Comparison of ENCODE assay signal across 10 cellular contexts in the genomic region with DNA sequence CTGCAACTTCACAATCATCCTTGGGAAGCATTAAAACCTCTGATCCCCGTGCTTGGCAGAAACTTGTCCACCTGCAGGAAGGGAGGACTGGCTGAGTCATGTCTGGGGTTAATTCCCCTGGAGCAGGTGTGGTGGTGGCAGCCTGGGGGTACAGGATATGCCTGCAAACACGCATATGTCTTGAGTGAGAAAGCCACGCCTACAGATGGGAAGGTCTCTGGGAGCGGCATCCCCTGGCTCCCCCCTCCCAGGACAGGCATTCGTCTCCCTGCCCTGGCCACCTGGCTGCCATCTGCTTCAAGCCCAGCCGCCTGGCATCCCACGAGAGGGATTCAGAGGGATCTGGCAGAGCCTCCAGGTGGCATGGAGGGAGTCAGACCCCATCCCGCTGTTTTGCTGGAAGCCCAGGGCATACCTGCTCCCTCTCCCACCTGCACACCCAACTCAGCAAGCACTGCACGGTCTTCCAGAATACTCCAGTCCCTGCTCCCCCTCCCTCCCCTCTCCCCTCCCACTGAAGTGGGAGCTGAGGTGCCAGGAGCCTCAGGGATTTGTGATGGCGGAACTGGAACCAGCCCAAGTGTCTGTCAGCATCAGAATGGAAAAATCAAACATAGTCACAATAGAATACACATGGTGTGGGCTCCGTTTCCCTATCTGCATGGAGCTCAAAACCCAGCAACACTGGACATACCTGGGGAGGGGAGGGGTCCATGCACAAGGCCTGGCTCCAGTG.
DNase-seq lines count a peak whose midpoint lies in the region; ATAC-seq, FAIRE-seq and TF ChIP-seq lines count a peak whose summit lies in the region.
"Had no signal": no experiment of that assay in that cellular context is flagged by ENCODE, and none has a peak within 500 bp of the region (broad histone marks: within the 10 kb centered on the region; RNA-seq: fewer than 3 reads in every experiment).

No MANE protein-coding gene starts in this region.

- H4K20me1 ChIP-seq in PC-3 (ENCODE audit: low read length): no peaks in the 10 kb centered on the region

- H3K4me1 ChIP-seq in PC-3 (ENCODE audit: insufficient read depth, low read length) (peaks cover 25% of the 10 kb centered on the region), kidney (ENCODE audit: control insufficient read depth in 1 of 2, insufficient read depth in 1 of 2, low read depth in 1 of 2, low read length in 2 of 2) (peaks cover 0 to 2% of the 10 kb centered on the region in 2 donors)

- no peak for TF ChIP-seq CTCF in PC-3 (conservative IDR thresholded peaks at IDR 0.05; ENCODE audit: low read depth, low read length)
- TF ChIP-seq CTCF in kidney (IDR thresholded peaks at IDR 0.05; ENCODE audit: borderline replicate concordance, extremely low read depth, insufficient read depth): no peak

- intact Hi-C loops in PC-3 (cut with micrococcal nuclease) (no loop called here), kidney (cut with DNase I) (no loop called here)

- H3K36me3 ChIP-seq in PC-3 (ENCODE audit: low read depth, low read length) (no peaks in the 10 kb centered on the region), kidney (ENCODE audit: control insufficient read depth in 1 of 2, insufficient read depth in 2 of 2, low read length in 2 of 2) (no peaks in the 10 kb centered on the region)
- H3K36me3 ChIP-seq: tibial nerve had no signal

- CTCF ChIA-PET in PC-3 (lab: Charles Lee): no interaction called here

- no peaks in the 10 kb centered on the region for H3K9me2 ChIP-seq in PC-3 (replicated peaks; ENCODE audit: low read length)

- H3K4me2 ChIP-seq in PC-3 (ENCODE audit: low read length): peak overlapping the region; percentile 66

- no peaks in the 10 kb centered on the region for H3K79me2 ChIP-seq in PC-3 (ENCODE audit: low read length)

- H3K9ac ChIP-seq in PC-3 (ENCODE audit: low read length) (no peak overlapping the region; the same call in 1 of the 2 replicates), kidney (ENCODE audit: low read length in 2 of 2) (no peak overlapping the region)

- H3K4me3 ChIP-seq in PC-3 (ENCODE audit: low read length): no peak overlapping the region
- no peak overlapping the region for H3K4me3 ChIP-seq in kidney (ENCODE audit: low read length in 2 of 2)
- H3K4me3 ChIP-seq: tibial nerve had no signal

- DNase-seq in DMS79 (lab: John Stamatoyannopoulos, UW): peak; percentile 87
- peak; percentile 64 for DNase-seq in NCI-H1417 treated with DMSO at 0.1 percent for 48 hours (lab: John Stamatoyannopoulos, UW)
- peak; percentile 91 for DNase-seq in PC-3
- peak; percentile 50 for DNase-seq in iPS-NIHi11 (ENCODE audit: low spot score)
- DNase-seq in NOMO-1 (lab: John Stamatoyannopoulos, UW; ENCODE audit: unreplicated experiment in 2 of 2): no peak
- DNase-seq in stimulated activated CD4-positive, alpha-beta T cell treated with anti-CD3 and anti-CD28 coated beads, Interleukin-15, amount 100 ng/mL, for 24 hours: no peak
- DNase-seq in GM12891 (ENCODE audit: insufficient read length, low spot score): no peak
- no peak for DNase-seq in kidney
- DNase-seq: activated T-cell treated with anti-CD3 and anti-CD28 coated beads for 4 hours had no signal

- H3F3A ChIP-seq in PC-3 (ENCODE audit: low read length, unreplicated experiment): no peaks in the 10 kb centered on the region

- H3K9me3 ChIP-seq in PC-3 (ENCODE audit: low read length) (no peaks in the 10 kb centered on the region), kidney (ENCODE audit: control insufficient read depth in 1 of 2, low read length in 2 of 2) (no peaks in the 10 kb centered on the region)
- H3K9me3 ChIP-seq: tibial nerve had no signal

- no peaks in the 10 kb centered on the region for H3K27me3 ChIP-seq in PC-3 (ENCODE audit: low read length)

- POLR2A ChIA-PET in PC-3 (lab: Charles Lee; ENCODE audit: unreplicated experiment): interaction anchor here (0.6 kb wide), 1 partner anchor 16 kb away, joined by 4 read pairs; no protein-coding TSS in a partner anchor

- peak overlapping the region; percentile 62 for H3K27ac ChIP-seq in PC-3 (ENCODE audit: low read length)
- no peak overlapping the region for H3K27ac ChIP-seq in kidney (ENCODE audit: low read depth in 2 of 2, low read length in 2 of 2)
- H3K27ac ChIP-seq: tibial nerve had no signal

- no peak for TF ChIP-seq POLR2A in GM12891 (IDR thresholded peaks at IDR 0.05; ENCODE audit: low read depth, low read length)

- peak; percentile 75 for ATAC-seq in PC-3

- 0 out of 2 replicates have a peak overlapping the region, but pooled peaks have one; percentile 14 for H2AFZ ChIP-seq in PC-3 (ENCODE audit: low read length)

- FAIRE-seq in GM12891 (lab: Jason Lieb, UNC): no peak
- no peak for FAIRE-seq in kidney (lab: Jason Lieb, UNC)

- BruUV-seq in PC-3 (replicated peaks; lab: Mats Ljungman, UMichigan): TSS peak; percentile 28

TF ChIP-seq in GM12891, 5 proteins besides CTCF, POLR2A, EP300 and RAD21:
- TF ChIP-seq SPI1 (IDR thresholded peaks at IDR 0.05; ENCODE audit: low read depth, low read length): no peak
- no peak for TF ChIP-seq TAF1 (IDR thresholded peaks at IDR 0.05; ENCODE audit: low read depth, low read length)
- no peak for TF ChIP-seq POLR2AphosphoS5 (IDR thresholded peaks at IDR 0.05; ENCODE audit: low read depth, low read length)
- TF ChIP-seq POU2F2 (IDR thresholded peaks at IDR 0.05; ENCODE audit: low read depth, low read length): no peak
- no peak for TF ChIP-seq PAX5 (IDR thresholded peaks at IDR 0.05; ENCODE audit: insufficient read depth, low read length, severe bottlenecking)

Comparison
In these comparisons a context has a peak if more than half of its experiments do, and no peak if none do; other contexts are left out.
1. DNase-seq: peak in DMS79 (single experiment), NCI-H1417 treated with DMSO at 0.1 percent for 48 hours (single experiment), PC-3 (single experiment) and iPS-NIHi11 (single experiment); none in NOMO-1 (0 of 2), stimulated activated CD4-positive, alpha-beta T cell treated with anti-CD3 and anti-CD28 coated beads, Interleukin-15, amount 100 ng/mL, for 24 hours (single experiment), GM12891 (single experiment) and kidney (single experiment).